In the genomic region with DNA sequence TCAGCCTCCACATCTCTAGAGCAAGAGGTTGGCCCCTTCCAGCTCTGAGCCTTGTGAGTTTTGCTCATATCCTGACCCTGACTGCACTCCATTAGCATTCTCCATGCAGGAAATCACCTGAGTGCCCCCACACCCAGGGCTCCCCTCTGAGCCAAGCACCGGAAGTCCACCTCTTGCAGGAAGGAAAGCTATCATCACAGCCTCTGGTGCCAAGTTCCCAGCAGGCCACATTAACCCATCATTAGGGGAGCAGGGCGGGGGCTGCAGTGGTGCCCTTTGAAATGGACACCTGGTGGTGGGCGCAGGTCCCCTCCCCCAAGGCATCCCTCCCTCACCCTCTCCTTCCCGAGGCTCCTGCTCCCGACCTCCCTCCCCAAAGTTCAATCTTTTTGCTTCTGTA, we compare ENCODE assay signal across 19 cellular contexts. TPM values are rescaled to one million over a fixed set of nuclear protein-coding genes. Genes with fewer than 3 reads are reported as not detected.
DNase-seq lines count a peak whose midpoint lies in the region; ATAC-seq lines count a peak whose summit lies in the region.
"Had no signal": no experiment of that assay in that cellular context is flagged by ENCODE, and none has a peak within 500 bp of the region (broad histone marks: within the 10 kb centered on the region; RNA-seq: fewer than 3 reads in every experiment).

No MANE protein-coding gene starts in this region.

- DNase-seq in COR-L47 (lab: John Stamatoyannopoulos, UW) (peak; percentile 56), DMS79 treated with DMSO at 0.1 percent for 48 hours (lab: John Stamatoyannopoulos, UW) (peak; percentile 74), NCI-H1105 treated with DMSO at 0.1 percent for 48 hours (lab: John Stamatoyannopoulos, UW) (no peak), AG08395 (ENCODE audit: low spot score) (no peak)
- DNase-seq: AML-193, DND-41, GDM1, GM23248, NCI-H1694, NCI-H2081 treated with DMSO at 0.1 percent for 48 hours, NCI-H226, NCI-H524, SHP77 had no signal

- 40% methylated on average over 5 of the region's 5 CpGs for WGBS in HUES64

- no peak for ATAC-seq in GM18867 (IDR thresholded peaks at IDR 0.05; ENCODE audit: unreplicated experiment)

- no peaks in the 10 kb centered on the region for H3K9me3 ChIP-seq in HUES64 (ENCODE audit: insufficient read depth, low read depth, low read length)
- no peaks in the 10 kb centered on the region for H3K9me3 ChIP-seq in iPS-15b (ENCODE audit: control insufficient read depth, insufficient read depth, low read length)

- H3K27me3 ChIP-seq in HUES64 (ENCODE audit: insufficient read depth, low read length) (no peaks in the 10 kb centered on the region), iPS-15b (ENCODE audit: control insufficient read depth, insufficient read depth, low read length) (no peaks in the 10 kb centered on the region)

- H3K4me1 ChIP-seq in HUES64 (ENCODE audit: insufficient read depth, low read length) (peaks cover 32% of the 10 kb centered on the region), iPS-15b (ENCODE audit: control insufficient read depth, insufficient read depth, low read length) (peaks cover 28% of the 10 kb centered on the region)

- H3K9ac ChIP-seq in HUES64 (ENCODE audit: low read depth, low read length) (no peak overlapping the region), iPS-15b (ENCODE audit: low read depth, low read length) (peak overlapping the region; percentile 2)
- H3K9ac ChIP-seq: GM23248, KMS-11 had no signal

- no peak overlapping the region for H3K4me3 ChIP-seq in HUES64 (ENCODE audit: low read length)
- H3K4me3 ChIP-seq in iPS-15b (ENCODE audit: low read depth, low read length), result no peak overlapping the region
- H3K4me3 ChIP-seq: GM23248, SK-N-MC had no signal

- peak overlapping the region; percentile 56; the same call in 1 of the 2 replicates for H3K27ac ChIP-seq in HUES64 (ENCODE audit: low read depth, low read length)
- H3K27ac ChIP-seq: C4-2B, GM23248, KMS-11, SK-N-MC had no signal

- no peaks in the 10 kb centered on the region for H3K36me3 ChIP-seq in HUES64 (ENCODE audit: insufficient read depth, low read length)
- H3K36me3 ChIP-seq in iPS-15b (ENCODE audit: control insufficient read depth, insufficient read depth, low read length), result peaks cover 9% of the 10 kb centered on the region

RNA-seq across cellular contexts. Expression of a gene that starts 16.1 kb away (rescaled TPM):
- polyA plus RNA-seq in HUES64 (2013, experiment 1 of 2), result 9.4 TPM
- 12.8 TPM for polyA plus RNA-seq in HUES64 (2013, experiment 2 of 2)

Comparison
In these comparisons a context has a peak if more than half of its experiments do, and no peak if none do; other contexts are left out.
1. DNase-seq: peak in COR-L47 (single experiment) and DMS79 treated with DMSO at 0.1 percent for 48 hours (single experiment); none in NCI-H1105 treated with DMSO at 0.1 percent for 48 hours (single experiment) and AG08395 (single experiment).